In the genomic region with DNA sequence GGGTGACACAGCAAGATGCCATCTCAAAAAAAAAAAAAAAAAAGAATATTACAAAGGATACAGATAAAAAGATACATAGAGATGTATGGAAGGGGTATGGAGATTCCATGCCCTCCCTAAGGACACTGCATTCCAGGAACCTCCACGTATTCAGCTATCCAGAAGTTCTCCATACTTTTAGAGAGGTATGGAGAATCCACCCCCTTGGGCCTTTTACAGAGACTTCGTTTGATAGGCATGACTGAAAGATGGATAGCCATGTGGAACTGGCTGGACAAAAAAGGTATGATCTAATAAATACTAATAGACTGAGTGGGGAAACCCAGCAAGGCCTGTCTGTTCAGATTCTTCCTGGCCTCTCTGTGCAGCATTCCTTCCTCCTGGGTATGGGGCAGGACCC, we compare ENCODE assay signal across 22 cellular contexts. TPM values are rescaled to one million over a fixed set of nuclear protein-coding genes. Genes with fewer than 3 reads are reported as not detected.
A peak's percentile ranks its signal among the peaks of the same experiment; 100 is the strongest.
DNase-seq lines count a peak whose midpoint lies in the region; ATAC-seq and TF ChIP-seq lines count a peak whose summit lies in the region.
"Had no signal": no experiment of that assay in that cellular context is flagged by ENCODE, and none has a peak within 500 bp of the region (broad histone marks: within the 10 kb centered on the region; RNA-seq: fewer than 3 reads in every experiment).

No MANE protein-coding gene starts in this region.

- H3K9ac ChIP-seq in Loucy (ENCODE audit: low read depth, low read length, poor library complexity, severe bottlenecking): no peak overlapping the region
- H3K9ac ChIP-seq: BLaER1 had no signal

- no peak for DNase-seq in mesothelial cell of epicardium (ENCODE audit: low spot score in 2 of 2, unreplicated experiment in 2 of 2)
- DNase-seq in type B pancreatic cell (ENCODE audit: extremely low spot score, unreplicated experiment): no peak
- DNase-seq in DMS153 treated with DMSO at 0.1 percent for 48 hours (lab: John Stamatoyannopoulos, UW; ENCODE audit: unreplicated experiment): no peak
- no peak for DNase-seq in retina
- DNase-seq: 8988T; ACHN; BE2C; C1 segment of cervical spinal cord; CD4-positive, alpha-beta memory T cell; CD4-positive, CD25-positive, alpha-beta regulatory T cell; CD8-positive, alpha-beta memory T cell; COR-L47; DMS 273 treated with DMSO at 0.1 percent for 48 hours; DMS153; DMS79 treated with DMSO at 0.1 percent for 48 hours; GF-D8 had no signal

- no peaks in the 10 kb centered on the region for H3K27me3 Mint-ChIP-seq in activated T-helper 17 cell treated with anti-CD3 and anti-CD28 coated beads, Interleukin-2, amount 50 U/mL, for 72 hours
- H3K27me3 Mint-ChIP-seq in mesothelial cell of epicardium (ENCODE audit: low read depth) (peaks cover 2% of the 10 kb centered on the region), type B pancreatic cell (no peaks in the 10 kb centered on the region)

- no peaks in the 10 kb centered on the region for H3K9me3 ChIP-seq in Loucy (ENCODE audit: insufficient read depth, low read depth, low read length)
- H3K9me3 ChIP-seq: BE2C, BLaER1 had no signal

- H4K20me1 ChIP-seq in Loucy (ENCODE audit: insufficient read depth, low read length, poor library complexity, severe bottlenecking): no peaks in the 10 kb centered on the region
- H4K20me1 ChIP-seq: BLaER1 had no signal

- H3K79me2 ChIP-seq in Loucy (ENCODE audit: insufficient read depth, low read length): no peaks in the 10 kb centered on the region

- 0 out of 2 replicates have a peak overlapping the region, but pooled peaks have one; percentile 23 for H2AFZ ChIP-seq in Loucy (ENCODE audit: low read length)

- no peak overlapping the region for H3K4me2 ChIP-seq in Loucy (ENCODE audit: low read depth, low read length, poor library complexity, severe bottlenecking)
- H3K4me2 ChIP-seq: BLaER1 had no signal

- no peaks in the 10 kb centered on the region for H3K36me3 Mint-ChIP-seq in activated T-helper 17 cell treated with anti-CD3 and anti-CD28 coated beads, Interleukin-2, amount 50 U/mL, for 72 hours (ENCODE audit: low read depth)
- no peaks in the 10 kb centered on the region for H3K36me3 Mint-ChIP-seq in mesothelial cell of epicardium
- no peaks in the 10 kb centered on the region for H3K36me3 Mint-ChIP-seq in type B pancreatic cell
- H3K36me3 Mint-ChIP-seq: CD14-positive monocyte; CD4-positive, alpha-beta memory T cell; CD4-positive, CD25-positive, alpha-beta regulatory T cell; CD8-positive, alpha-beta memory T cell had no signal

- ATAC-seq in activated T-helper 17 cell treated with anti-CD3 and anti-CD28 coated beads, Interleukin-2, amount 50 U/mL, for 72 hours (replicated peaks): no peak
- no peak for ATAC-seq in GM21528 (IDR thresholded peaks at IDR 0.05; ENCODE audit: low FRiP score, unreplicated experiment)

- H3K4me1 ChIP-seq in Loucy (ENCODE audit: insufficient read depth, low read length, poor library complexity, severe bottlenecking): peaks cover 6% of the 10 kb centered on the region
- H3K4me1 ChIP-seq: BE2C had no signal

- H3K27ac Mint-ChIP-seq in activated T-helper 17 cell treated with anti-CD3 and anti-CD28 coated beads, Interleukin-2, amount 50 U/mL, for 72 hours: peak overlapping the region; percentile 31
- H3K27ac Mint-ChIP-seq in mesothelial cell of epicardium (peak overlapping the region; percentile 66), type B pancreatic cell (peak overlapping the region; percentile 92)
- H3K27ac Mint-ChIP-seq: CD4-positive, alpha-beta memory T cell; CD4-positive, CD25-positive, alpha-beta regulatory T cell had no signal

- H3K36me3 ChIP-seq in Loucy (ENCODE audit: insufficient read depth, low read length): no peaks in the 10 kb centered on the region
- H3K36me3 ChIP-seq: BE2C, BLaER1 had no signal

- no peaks in the 10 kb centered on the region for H3K4me1 Mint-ChIP-seq in activated T-helper 17 cell treated with anti-CD3 and anti-CD28 coated beads, Interleukin-2, amount 50 U/mL, for 72 hours
- H3K4me1 Mint-ChIP-seq in mesothelial cell of epicardium: peaks cover 16% of the 10 kb centered on the region
- H3K4me1 Mint-ChIP-seq in type B pancreatic cell (ENCODE audit: unreplicated experiment): peaks cover 10% of the 10 kb centered on the region
- H3K4me1 Mint-ChIP-seq: CD4-positive, alpha-beta memory T cell; CD4-positive, CD25-positive, alpha-beta regulatory T cell; CD8-positive, alpha-beta memory T cell had no signal

- H3K9me2 ChIP-seq in Loucy (replicated peaks; ENCODE audit: low read depth, low read length): no peaks in the 10 kb centered on the region

- no peaks in the 10 kb centered on the region for H3K27me3 ChIP-seq in Loucy (ENCODE audit: insufficient read depth, low read length, poor library complexity, severe bottlenecking)
- H3K27me3 ChIP-seq: BE2C, BLaER1 had no signal

- TF ChIP-seq CTCF in Loucy (conservative IDR thresholded peaks at IDR 0.05; ENCODE audit: low read length): no peak
- no peak for TF ChIP-seq CTCF in mesothelial cell of epicardium (IDR thresholded peaks at IDR 0.05; ENCODE audit: unreplicated experiment)
- no peak for TF ChIP-seq CTCF in type B pancreatic cell (conservative IDR thresholded peaks at IDR 0.05)

- no peaks in the 10 kb centered on the region for H3K9me3 Mint-ChIP-seq in activated T-helper 17 cell treated with anti-CD3 and anti-CD28 coated beads, Interleukin-2, amount 50 U/mL, for 72 hours
- H3K9me3 Mint-ChIP-seq in mesothelial cell of epicardium (peaks cover 7% of the 10 kb centered on the region), type B pancreatic cell (no peaks in the 10 kb centered on the region)
- H3K9me3 Mint-ChIP-seq: CD4-positive, CD25-positive, alpha-beta regulatory T cell; CD8-positive, alpha-beta memory T cell had no signal

- H3F3A ChIP-seq in Loucy (ENCODE audit: low read depth): no peaks in the 10 kb centered on the region

- no peak overlapping the region for H3K4me3 ChIP-seq in Loucy (ENCODE audit: low read length, poor library complexity, severe bottlenecking)
- H3K4me3 ChIP-seq: BLaER1 had no signal

- no peak overlapping the region for H3K4me3 Mint-ChIP-seq in activated T-helper 17 cell treated with anti-CD3 and anti-CD28 coated beads, Interleukin-2, amount 50 U/mL, for 72 hours
- H3K4me3 Mint-ChIP-seq in mesothelial cell of epicardium (no peak overlapping the region), type B pancreatic cell (peak overlapping the region; percentile 70)
- H3K4me3 Mint-ChIP-seq: CD14-positive monocyte; CD4-positive, alpha-beta memory T cell; CD4-positive, CD25-positive, alpha-beta regulatory T cell; CD8-positive, alpha-beta memory T cell had no signal

RNA-seq across cellular contexts. Expression of a gene that starts 56.6 kb away (rescaled TPM):
- total RNA-seq in activated T-helper 17 cell treated with anti-CD3 and anti-CD28 coated beads, Interleukin-2, amount 50 U/mL, for 72 hours: under 1 TPM in 1 of 2 donors, not detected in 1; 0.26 TPM
- total RNA-seq in mesothelial cell of epicardium (0.16 TPM in 1 of 3 replicates, not detected in the others), type B pancreatic cell (ENCODE audit: low replicate concordance) (not detected in 2 replicates)
- total RNA-seq: A673; CD4-positive, alpha-beta memory T cell; CD4-positive, CD25-positive, alpha-beta regulatory T cell; CD8-positive, alpha-beta memory T cell had no signal

Comparison
In these comparisons a context has a peak if more than half of its experiments do, and no peak if none do; other contexts are left out.
1. H3K27ac Mint-ChIP-seq: peak in every context shown above with its lines; median percentile 92 in type B pancreatic cell; 66 in mesothelial cell of epicardium; 31 in activated T-helper 17 cell treated with anti-CD3 and anti-CD28 coated beads, Interleukin-2, amount 50 U/mL, for 72 hours.